Comparison of ENCODE assay signal across 1 cellular context in genomic region chr10:70260259-70260658, GRCh38.
TF ChIP-seq lines count a peak whose summit lies in the region.

No MANE protein-coding gene starts in this region.

TF ChIP-seq in WTC11, 78 proteins besides CTCF, POLR2A, EP300 and RAD21 (continued from another document):
- TF ChIP-seq ZNF281 (CRISPR knock-in tag; IDR thresholded peaks at IDR 0.05) = no peak
- TF ChIP-seq SMAD4 (CRISPR knock-in tag; IDR thresholded peaks at IDR 0.05) = no peak
- TF ChIP-seq MXD4 (CRISPR knock-in tag; IDR thresholded peaks at IDR 0.05; ENCODE audit: borderline replicate concordance) = no peak
- no peak for TF ChIP-seq E2F4 (CRISPR knock-in tag; IDR thresholded peaks at IDR 0.05; ENCODE audit: borderline replicate concordance, low read depth)
- no peak for TF ChIP-seq SMAD3 (CRISPR knock-in tag; IDR thresholded peaks at IDR 0.05; ENCODE audit: borderline replicate concordance)
- no peak for TF ChIP-seq ZNF121 (CRISPR knock-in tag; IDR thresholded peaks at IDR 0.05)
- TF ChIP-seq ZNF219 (CRISPR knock-in tag; IDR thresholded peaks at IDR 0.05; ENCODE audit: borderline replicate concordance) = no peak
- no peak for TF ChIP-seq NR3C1 (CRISPR knock-in tag; conservative IDR thresholded peaks at IDR 0.05; ENCODE audit: low read depth)
- no peak for TF ChIP-seq IRF2 (CRISPR knock-in tag; IDR thresholded peaks at IDR 0.05; ENCODE audit: borderline replicate concordance, low read depth)
- TF ChIP-seq, protein P1, sequence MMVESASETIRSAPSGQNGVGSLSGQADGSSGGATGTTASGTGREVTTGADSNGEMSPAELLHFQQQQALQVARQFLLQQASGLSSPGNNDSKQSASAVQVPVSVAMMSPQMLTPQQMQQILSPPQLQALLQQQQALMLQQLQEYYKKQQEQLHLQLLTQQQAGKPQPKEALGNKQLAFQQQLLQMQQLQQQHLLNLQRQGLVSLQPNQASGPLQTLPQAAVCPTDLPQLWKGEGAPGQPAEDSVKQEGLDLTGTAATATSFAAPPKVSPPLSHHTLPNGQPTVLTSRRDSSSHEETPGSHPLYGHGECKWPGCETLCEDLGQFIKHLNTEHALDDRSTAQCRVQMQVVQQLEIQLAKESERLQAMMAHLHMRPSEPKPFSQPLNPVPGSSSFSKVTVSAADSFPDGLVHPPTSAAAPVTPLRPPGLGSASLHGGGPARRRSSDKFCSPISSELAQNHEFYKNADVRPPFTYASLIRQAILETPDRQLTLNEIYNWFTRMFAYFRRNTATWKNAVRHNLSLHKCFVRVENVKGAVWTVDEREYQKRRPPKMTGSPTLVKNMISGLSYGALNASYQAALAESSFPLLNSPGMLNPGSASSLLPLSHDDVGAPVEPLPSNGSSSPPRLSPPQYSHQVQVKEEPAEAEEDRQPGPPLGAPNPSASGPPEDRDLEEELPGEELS (CRISPR knock-in tag; IDR thresholded peaks at IDR 0.05) = no peak
- no peak for TF ChIP-seq ATF6 (CRISPR knock-in tag; IDR thresholded peaks at IDR 0.05)
- no peak for TF ChIP-seq ZNF671 (CRISPR knock-in tag; IDR thresholded peaks at IDR 0.05)
- no peak for TF ChIP-seq NR2C2 (CRISPR knock-in tag; IDR thresholded peaks at IDR 0.05)
- TF ChIP-seq FOXJ3 (CRISPR knock-in tag; IDR thresholded peaks at IDR 0.05; ENCODE audit: borderline replicate concordance) = no peak
